34 cellular contexts compared by ENCODE assay signal in the genomic region with DNA sequence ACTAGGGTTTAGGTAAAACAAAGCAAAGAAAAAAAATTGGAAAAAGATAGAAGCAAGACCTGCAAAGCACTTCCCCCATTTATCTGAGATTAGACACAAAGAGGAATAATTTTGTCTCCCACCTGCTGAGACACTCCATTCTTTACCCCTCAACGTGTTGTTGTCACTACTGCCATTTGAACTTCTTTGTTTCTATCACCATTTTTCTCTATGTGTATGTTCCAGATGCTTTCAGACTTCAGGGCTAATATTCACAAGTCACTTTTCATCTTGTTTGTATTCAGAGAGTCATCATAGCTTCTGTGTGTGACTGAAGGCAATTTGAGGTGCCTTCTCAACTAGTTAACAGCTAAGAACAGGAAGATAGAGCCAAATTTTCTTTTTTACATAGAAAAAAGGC.
"Had no signal": no experiment of that assay in that cellular context is flagged by ENCODE, and none has a peak within 500 bp of the region (broad histone marks: within the 10 kb centered on the region; RNA-seq: fewer than 3 reads in every experiment).

No MANE protein-coding gene starts in this region.

- H3K4me1 Mint-ChIP-seq: activated B cell treated with CpG ODN at 0.5 μM for 24 hours; activated CD4-positive, alpha-beta T cell treated with anti-CD3 and anti-CD28 coated beads, Interleukin-2, amount 10 ng/mL, durations not matched to agents 24 days and 14 days; activated naive CD8-positive, alpha-beta T cell treated with anti-CD3 and anti-CD28 coated beads for 36 hours; activated T-helper 17 cell treated with anti-CD3 and anti-CD28 coated beads, Interleukin-2, amount 50 U/mL, for 72 hours had no signal

- H3K27ac Mint-ChIP-seq: activated B cell treated with CpG ODN at 0.5 μM for 24 hours; activated CD4-positive, alpha-beta memory T cell treated with anti-CD3 and anti-CD28 coated beads for 36 hours; activated CD4-positive, alpha-beta T cell treated with anti-CD3 and anti-CD28 coated beads, Interleukin-2, amount 10 ng/mL, durations not matched to agents 24 days and 14 days; activated CD8-positive, alpha-beta T cell treated with anti-CD3 and anti-CD28 coated beads for 36 hours; activated naive CD4-positive, alpha-beta T cell treated with anti-CD3 and anti-CD28 coated beads for 36 hours; activated naive CD4-positive, alpha-beta T cell treated with anti-CD3 and anti-CD28 coated beads, Interleukin-2, amount 50 U/mL, for 72 hours; activated naive CD8-positive, alpha-beta T cell treated with anti-CD3 and anti-CD28 coated beads for 36 hours; activated T-cell treated with anti-CD3 and anti-CD28 coated beads, Interleukin-2, amount 50 U/mL, for 72 hours; activated T-helper 1 cell treated with anti-CD3 and anti-CD28 coated beads, Interleukin-12 subunit alpha, Interleukin-12 subunit beta, Interleukin-2, Interleukin-4 antibody, amounts not matched to agents 30 ng/mL and 10 ng/mL and 1 ng/mL, durations not matched to agents 14 hours and 24 hours and 36 hours; activated T-helper 17 cell treated with anti-CD3 and anti-CD28 coated beads, Interleukin-2, amount 50 U/mL, for 72 hours; T-helper 1 cell treated with Interleukin-12 subunit alpha and Interleukin-12 subunit beta and Interleukin-4 antibody, amounts not matched to agents 30 μg/mL and 1 μg/mL, for 36 hours; T-helper 2 cell treated with Interferon-gamma antibody and Interleukin-4, amounts not matched to agents 5 μg/mL and 100 μg/mL, for 36 hours had no signal

- H3K4me1 ChIP-seq: adrenal gland, body of pancreas, breast epithelium had no signal

- DNase-seq: activated B cell treated with CpG ODN at 0.5 μM for 24 hours; activated CD4-positive, alpha-beta memory T cell treated with anti-CD3 and anti-CD28 coated beads for 36 hours; activated CD4-positive, alpha-beta T cell treated with anti-CD3 and anti-CD28 coated beads for 4 hours; activated CD4-positive, alpha-beta T cell treated with anti-CD3 and anti-CD28 coated beads, Interleukin-2, amount 10 ng/mL, durations not matched to agents 24 days and 14 days; activated CD4-positive, alpha-beta T cell treated with anti-CD3 and anti-CD28 coated beads, Interleukin-2, amount 50 U/mL, for 1 hour; activated CD4-positive, alpha-beta T cell treated with anti-CD3 and anti-CD28 coated beads, Interleukin-2, amount 50 U/mL, for 4 hours; activated CD4-positive, CD25-positive, alpha-beta regulatory T cell treated with anti-CD3 and anti-CD28 coated beads, Interleukin-2, amount 50 U/mL, for 72 hours; activated CD8-positive, alpha-beta memory T cell treated with anti-CD3 and anti-CD28 coated beads, Interleukin-2, amount 50 U/mL, for 4 hours; activated CD8-positive, alpha-beta T cell treated with anti-CD3 and anti-CD28 coated beads for 36 hours; activated effector memory CD4-positive, alpha-beta T cell treated with anti-CD3 and anti-CD28 coated beads, Interleukin-2, amount 50 U/mL, for 16 hours; activated gamma-delta T cell treated with Interleukin-2 at 50 U/mL for 16 hours; activated naive CD4-positive, alpha-beta T cell; activated naive CD4-positive, alpha-beta T cell treated with anti-CD3 and anti-CD28 coated beads for 36 hours; activated naive CD4-positive, alpha-beta T cell treated with anti-CD3 and anti-CD28 coated beads, Interleukin-2, amount 50 U/mL, for 16 hours; activated naive CD8-positive, alpha-beta T cell treated with anti-CD3 and anti-CD28 coated beads for 36 hours; activated T-cell treated with anti-CD3 and anti-CD28 coated beads for 4 hours; activated T-cell treated with anti-CD3 and anti-CD28 coated beads, Interleukin-2, amount 50 U/mL, for 1 hour; activated T-cell treated with anti-CD3 and anti-CD28 coated beads, Interleukin-2, amount 50 U/mL, for 4 hours; activated T-cell treated with anti-CD3 and anti-CD28 coated beads, Interleukin-2, amount 50 U/mL, for 72 hours; adrenal gland; amniotic stem cell; aorta; body of pancreas; brain microvascular endothelial cell; central memory CD4-positive, alpha-beta T cell; T-helper 2 cell; T-helper 9 cell had no signal

- H3K36me3 Mint-ChIP-seq: activated CD4-positive, alpha-beta memory T cell treated with anti-CD3 and anti-CD28 coated beads for 36 hours; activated naive CD4-positive, alpha-beta T cell treated with anti-CD3 and anti-CD28 coated beads, Interleukin-2, amount 50 U/mL, for 72 hours; activated naive CD8-positive, alpha-beta T cell treated with anti-CD3 and anti-CD28 coated beads for 36 hours had no signal

- H3K27me3 ChIP-seq: adrenal gland, body of pancreas, brain microvascular endothelial cell, breast epithelium had no signal

- H3K4me3 Mint-ChIP-seq: activated B cell treated with CpG ODN at 0.5 μM for 24 hours; activated CD4-positive, alpha-beta memory T cell treated with anti-CD3 and anti-CD28 coated beads for 36 hours; activated CD4-positive, alpha-beta T cell treated with anti-CD3 and anti-CD28 coated beads, Interleukin-2, amount 10 ng/mL, durations not matched to agents 24 days and 14 days; activated CD8-positive, alpha-beta T cell treated with anti-CD3 and anti-CD28 coated beads for 36 hours; activated naive CD4-positive, alpha-beta T cell treated with anti-CD3 and anti-CD28 coated beads for 36 hours; activated naive CD8-positive, alpha-beta T cell treated with anti-CD3 and anti-CD28 coated beads for 36 hours; activated T-cell treated with anti-CD3 and anti-CD28 coated beads, Interleukin-2, amount 50 U/mL, for 4 hours; activated T-cell treated with anti-CD3 and anti-CD28 coated beads, Interleukin-2, amount 50 U/mL, for 72 hours; activated T-helper 1 cell treated with anti-CD3 and anti-CD28 coated beads, Interleukin-12 subunit alpha, Interleukin-12 subunit beta, Interleukin-2, Interleukin-4 antibody, amounts not matched to agents 30 ng/mL and 10 ng/mL and 1 ng/mL, durations not matched to agents 14 hours and 24 hours and 36 hours; activated T-helper 17 cell treated with anti-CD3 and anti-CD28 coated beads, Interleukin-2, amount 50 U/mL, for 72 hours; T-helper 1 cell treated with Interleukin-12 subunit alpha and Interleukin-12 subunit beta and Interleukin-4 antibody, amounts not matched to agents 30 μg/mL and 1 μg/mL, for 36 hours; T-helper 2 cell treated with Interferon-gamma antibody and Interleukin-4, amounts not matched to agents 5 μg/mL and 100 μg/mL, for 36 hours had no signal

- H3K36me3 ChIP-seq: adrenal gland, brain microvascular endothelial cell, breast epithelium had no signal

- ATAC-seq: activated CD8-positive, alpha-beta T cell treated with anti-CD3 and anti-CD28 coated beads for 36 hours; activated naive CD4-positive, alpha-beta T cell treated with anti-CD3 and anti-CD28 coated beads, Interleukin-2, amount 50 U/mL, for 72 hours; activated T-cell treated with anti-CD3 and anti-CD28 coated beads, Interleukin-2, amount 50 U/mL, for 4 hours; activated T-cell treated with anti-CD3 and anti-CD28 coated beads, Interleukin-2, amount 50 U/mL, for 72 hours; activated T-helper 17 cell treated with anti-CD3 and anti-CD28 coated beads, Interleukin-2, amount 50 U/mL, for 72 hours; body of pancreas had no signal

- H3K27ac ChIP-seq: adrenal gland, body of pancreas, brain microvascular endothelial cell, breast epithelium, VCaP had no signal

- H3K9me3 Mint-ChIP-seq: activated B cell treated with CpG ODN at 0.5 μM for 24 hours; activated CD4-positive, alpha-beta memory T cell treated with anti-CD3 and anti-CD28 coated beads for 36 hours; activated CD4-positive, alpha-beta T cell treated with anti-CD3 and anti-CD28 coated beads, Interleukin-2, amount 10 ng/mL, durations not matched to agents 24 days and 14 days; activated CD8-positive, alpha-beta T cell treated with anti-CD3 and anti-CD28 coated beads for 36 hours; activated naive CD4-positive, alpha-beta T cell treated with anti-CD3 and anti-CD28 coated beads for 36 hours; activated naive CD4-positive, alpha-beta T cell treated with anti-CD3 and anti-CD28 coated beads, Interleukin-2, amount 50 U/mL, for 72 hours; activated naive CD8-positive, alpha-beta T cell treated with anti-CD3 and anti-CD28 coated beads for 36 hours; activated T-cell treated with anti-CD3 and anti-CD28 coated beads, Interleukin-2, amount 50 U/mL, for 4 hours; activated T-cell treated with anti-CD3 and anti-CD28 coated beads, Interleukin-2, amount 50 U/mL, for 72 hours; activated T-helper 1 cell treated with anti-CD3 and anti-CD28 coated beads, Interleukin-12 subunit alpha, Interleukin-12 subunit beta, Interleukin-2, Interleukin-4 antibody, amounts not matched to agents 30 ng/mL and 10 ng/mL and 1 ng/mL, durations not matched to agents 14 hours and 24 hours and 36 hours; activated T-helper 17 cell treated with anti-CD3 and anti-CD28 coated beads, Interleukin-2, amount 50 U/mL, for 72 hours; T-helper 1 cell treated with Interleukin-12 subunit alpha and Interleukin-12 subunit beta and Interleukin-4 antibody, amounts not matched to agents 30 μg/mL and 1 μg/mL, for 36 hours; T-helper 2 cell treated with Interferon-gamma antibody and Interleukin-4, amounts not matched to agents 5 μg/mL and 100 μg/mL, for 36 hours had no signal

- H3K9me3 ChIP-seq: adrenal gland, body of pancreas, breast epithelium had no signal

- H3K4me3 ChIP-seq: adrenal gland, body of pancreas, breast epithelium had no signal

- H3K27me3 Mint-ChIP-seq: activated B cell treated with CpG ODN at 0.5 μM for 24 hours; activated CD4-positive, alpha-beta T cell treated with anti-CD3 and anti-CD28 coated beads, Interleukin-2, amount 10 ng/mL, durations not matched to agents 24 days and 14 days had no signal
